30 cellular contexts compared by ENCODE assay signal in genomic region chr4:8169763-8170162, GRCh38.
"Had no signal": no experiment of that assay in that cellular context is flagged by ENCODE, and none has a peak within 500 bp of the region (broad histone marks: within the 10 kb centered on the region; RNA-seq: fewer than 3 reads in every experiment).

No MANE protein-coding gene starts in this region.

- H3K36me3 ChIP-seq: adrenal gland, gastroesophageal sphincter, WERI-Rb-1 had no signal

- H3K27me3 ChIP-seq: adrenal gland, body of pancreas had no signal

- H3K9me3 ChIP-seq: adrenal gland, body of pancreas had no signal

- H3K4me3 Mint-ChIP-seq: activated B cell treated with CpG ODN at 0.5 μM for 24 hours; activated CD8-positive, alpha-beta T cell treated with anti-CD3 and anti-CD28 coated beads for 36 hours; activated naive CD4-positive, alpha-beta T cell treated with anti-CD3 and anti-CD28 coated beads for 36 hours; activated naive CD4-positive, alpha-beta T cell treated with anti-CD3 and anti-CD28 coated beads, Interleukin-2, amount 50 U/mL, for 24 hours; activated naive CD8-positive, alpha-beta T cell treated with anti-CD3 and anti-CD28 coated beads for 36 hours; activated naive CD8-positive, alpha-beta T cell treated with anti-CD3 and anti-CD28 coated beads, Interleukin-2, amount 50 U/mL, for 24 hours; activated T-helper 1 cell treated with anti-CD3 and anti-CD28 coated beads, Interleukin-12 subunit alpha, Interleukin-12 subunit beta, Interleukin-2, Interleukin-4 antibody, amounts not matched to agents 30 ng/mL and 10 ng/mL and 1 ng/mL, durations not matched to agents 14 hours and 24 hours and 36 hours; effector memory CD8-positive, alpha-beta T cell; T-helper 17 cell; T-helper 2 cell treated with Interferon-gamma antibody and Interleukin-4, amounts not matched to agents 5 μg/mL and 100 μg/mL, for 36 hours had no signal

- ATAC-seq: activated CD4-positive, CD25-positive, alpha-beta regulatory T cell treated with anti-CD3 and anti-CD28 coated beads, Interleukin-2, amount 50 U/mL, for 24 hours; activated CD8-positive, alpha-beta T cell treated with anti-CD3 and anti-CD28 coated beads for 36 hours; activated naive CD8-positive, alpha-beta T cell treated with anti-CD3 and anti-CD28 coated beads, Interleukin-2, amount 50 U/mL, for 24 hours; body of pancreas; effector memory CD8-positive, alpha-beta T cell; foreskin keratinocyte; gastroesophageal sphincter; T-helper 17 cell had no signal

- H3K4me1 ChIP-seq: adrenal gland, body of pancreas, foreskin keratinocyte, gastroesophageal sphincter had no signal

- H3K27ac Mint-ChIP-seq: activated B cell treated with CpG ODN at 0.5 μM for 24 hours; activated CD8-positive, alpha-beta T cell treated with anti-CD3 and anti-CD28 coated beads for 36 hours; activated naive CD4-positive, alpha-beta T cell treated with anti-CD3 and anti-CD28 coated beads for 36 hours; activated naive CD4-positive, alpha-beta T cell treated with anti-CD3 and anti-CD28 coated beads, Interleukin-2, amount 50 U/mL, for 24 hours; activated naive CD8-positive, alpha-beta T cell treated with anti-CD3 and anti-CD28 coated beads for 36 hours; activated naive CD8-positive, alpha-beta T cell treated with anti-CD3 and anti-CD28 coated beads, Interleukin-2, amount 50 U/mL, for 24 hours; activated T-helper 1 cell treated with anti-CD3 and anti-CD28 coated beads, Interleukin-12 subunit alpha, Interleukin-12 subunit beta, Interleukin-2, Interleukin-4 antibody, amounts not matched to agents 30 ng/mL and 10 ng/mL and 1 ng/mL, durations not matched to agents 14 hours and 24 hours and 36 hours; activated T-helper 2 cell treated with anti-CD3 and anti-CD28 coated beads, Interferon-gamma antibody, Interleukin-2, Interleukin-4, amounts not matched to agents 10 μg/mL and 5 μg/mL and 100 μg/mL, durations not matched to agents 14 hours and 24 hours and 36 hours; effector memory CD8-positive, alpha-beta T cell; T-helper 17 cell; T-helper 2 cell treated with Interferon-gamma antibody and Interleukin-4, amounts not matched to agents 5 μg/mL and 100 μg/mL, for 36 hours had no signal

- H3K27me3 Mint-ChIP-seq: activated B cell treated with CpG ODN at 0.5 μM for 24 hours; activated naive CD8-positive, alpha-beta T cell treated with anti-CD3 and anti-CD28 coated beads for 36 hours had no signal

- H3K4me3 ChIP-seq: adrenal gland, body of pancreas, gastroesophageal sphincter had no signal

- DNase-seq: activated B cell treated with CpG ODN at 0.5 μM for 24 hours; activated CD4-positive, alpha-beta T cell treated with anti-CD3 and anti-CD28 coated beads for 48 hours; activated CD4-positive, alpha-beta T cell treated with anti-CD3 and anti-CD28 coated beads, Interleukin-2, amount 50 U/mL, for 1 hour; activated CD4-positive, alpha-beta T cell treated with anti-CD3 and anti-CD28 coated beads, Interleukin-2, amount 50 U/mL, for 48 hours; activated CD8-positive, alpha-beta memory T cell treated with anti-CD3 and anti-CD28 coated beads for 24 hours; activated CD8-positive, alpha-beta T cell treated with anti-CD3 and anti-CD28 coated beads for 36 hours; activated effector memory CD4-positive, alpha-beta T cell treated with anti-CD3 and anti-CD28 coated beads, Interleukin-2, amount 50 U/mL, for 16 hours; activated naive CD4-positive, alpha-beta T cell treated with anti-CD3 and anti-CD28 coated beads for 36 hours; activated naive CD8-positive, alpha-beta T cell treated with anti-CD3 and anti-CD28 coated beads for 36 hours; activated naive CD8-positive, alpha-beta T cell treated with anti-CD3 and anti-CD28 coated beads, Interleukin-2, amount 50 U/mL, for 24 hours; activated T-cell treated with anti-CD3 and anti-CD28 coated beads, Interleukin-2, amount 50 U/mL, for 48 hours; adrenal gland; amygdala; body of pancreas; caudate nucleus; cortex of kidney; dermis blood vessel endothelial cell; effector CD4-positive, alpha-beta T cell; effector memory CD8-positive, alpha-beta T cell; foreskin keratinocyte; T-helper 1 cell; T-helper 17 cell; T1000; WERI-Rb-1 had no signal

- H3K4me1 Mint-ChIP-seq: activated naive CD4-positive, alpha-beta T cell treated with anti-CD3 and anti-CD28 coated beads, Interleukin-2, amount 50 U/mL, for 24 hours; activated naive CD8-positive, alpha-beta T cell treated with anti-CD3 and anti-CD28 coated beads for 36 hours had no signal

- H3K36me3 Mint-ChIP-seq: activated naive CD4-positive, alpha-beta T cell treated with anti-CD3 and anti-CD28 coated beads, Interleukin-2, amount 50 U/mL, for 24 hours; activated naive CD8-positive, alpha-beta T cell treated with anti-CD3 and anti-CD28 coated beads for 36 hours had no signal

- H3K27ac ChIP-seq: adrenal gland, body of pancreas, foreskin keratinocyte, gastroesophageal sphincter, WERI-Rb-1 had no signal

- H3K9me3 Mint-ChIP-seq: activated naive CD8-positive, alpha-beta T cell treated with anti-CD3 and anti-CD28 coated beads for 36 hours; effector memory CD8-positive, alpha-beta T cell had no signal
